1 cellular context compared by ENCODE assay signal in genomic region chr13:40927929-40928328, GRCh38.
TF ChIP-seq lines count a peak whose summit lies in the region.

No MANE protein-coding gene starts in this region.

TF ChIP-seq in K562, 482 proteins besides CTCF, POLR2A, EP300 and RAD21 (continued from another document):
- TF ChIP-seq SMAD2 (IDR thresholded peaks at IDR 0.05; ENCODE audit: low read depth, low read length): no peak
- no peak for TF ChIP-seq TOE1 (IDR thresholded peaks at IDR 0.05; ENCODE audit: borderline replicate concordance)
- TF ChIP-seq TOE1 (CRISPR knock-in tag; IDR thresholded peaks at IDR 0.05; ENCODE audit: borderline replicate concordance, low read depth): no peak
- TF ChIP-seq, protein P1, sequence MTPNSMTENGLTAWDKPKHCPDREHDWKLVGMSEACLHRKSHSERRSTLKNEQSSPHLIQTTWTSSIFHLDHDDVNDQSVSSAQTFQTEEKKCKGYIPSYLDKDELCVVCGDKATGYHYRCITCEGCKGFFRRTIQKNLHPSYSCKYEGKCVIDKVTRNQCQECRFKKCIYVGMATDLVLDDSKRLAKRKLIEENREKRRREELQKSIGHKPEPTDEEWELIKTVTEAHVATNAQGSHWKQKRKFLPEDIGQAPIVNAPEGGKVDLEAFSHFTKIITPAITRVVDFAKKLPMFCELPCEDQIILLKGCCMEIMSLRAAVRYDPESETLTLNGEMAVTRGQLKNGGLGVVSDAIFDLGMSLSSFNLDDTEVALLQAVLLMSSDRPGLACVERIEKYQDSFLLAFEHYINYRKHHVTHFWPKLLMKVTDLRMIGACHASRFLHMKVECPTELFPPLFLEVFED (CRISPR knock-in tag; conservative IDR thresholded peaks at IDR 0.05): no peak
- no peak for TF ChIP-seq RREB1 (CRISPR knock-in tag; IDR thresholded peaks at IDR 0.05)
- TF ChIP-seq PCBP1 (IDR thresholded peaks at IDR 0.05; ENCODE audit: low read depth, low read length, poor library complexity, severe bottlenecking): no peak
- TF ChIP-seq BCLAF1 (IDR thresholded peaks at IDR 0.05; ENCODE audit: borderline replicate concordance in 1 of 2, control insufficient read depth in 1 of 2, low read depth in 2 of 2, low read length in 1 of 2): no peak
- no peak for TF ChIP-seq GTF2A2 (tag; IDR thresholded peaks at IDR 0.05)
- TF ChIP-seq MEF2A (IDR thresholded peaks at IDR 0.05; ENCODE audit: control insufficient read depth, low read depth, low read length): no peak
- TF ChIP-seq CUX1 (CRISPR knock-in tag; IDR thresholded peaks at IDR 0.05): no peak
- TF ChIP-seq ZNF644 (tag; IDR thresholded peaks at IDR 0.05; ENCODE audit: low read depth): no peak
- TF ChIP-seq CAMTA2 (CRISPR knock-in tag; conservative IDR thresholded peaks at IDR 0.05): no peak
